1 cellular context compared by ENCODE assay signal in the genomic region with DNA sequence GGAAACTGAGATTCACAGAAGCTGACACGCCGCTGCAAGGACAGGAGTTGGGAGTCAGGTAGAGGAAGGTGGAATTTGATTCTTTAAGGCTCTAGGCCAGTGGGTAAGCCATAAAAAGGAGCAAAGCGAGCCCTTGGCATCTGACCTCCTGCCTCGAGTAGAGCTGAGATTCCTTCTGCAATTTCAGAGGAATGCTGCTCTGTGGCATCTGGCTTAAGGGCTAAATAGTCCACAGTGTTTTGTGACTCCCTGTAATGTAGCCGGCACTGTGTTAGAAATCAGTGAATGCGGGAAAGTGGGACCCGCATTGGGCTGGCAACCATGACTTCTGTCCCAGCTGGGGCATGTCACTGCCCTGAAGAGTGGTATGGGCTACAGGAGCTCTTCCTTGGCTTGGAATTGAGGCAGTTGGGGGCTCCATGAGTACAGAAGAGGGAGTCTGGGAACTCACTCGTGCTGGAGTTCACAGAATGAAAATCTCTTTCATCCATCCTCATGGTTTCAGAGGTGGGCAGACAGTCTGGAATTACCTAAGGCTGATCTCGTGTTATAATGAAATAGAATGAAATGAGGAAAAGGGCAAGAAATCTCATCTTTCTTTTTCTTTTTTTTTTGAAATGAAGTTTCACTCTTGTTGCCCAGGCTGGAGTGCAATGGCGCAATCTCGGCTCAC.
TF ChIP-seq lines count a peak whose summit lies in the region.

No MANE protein-coding gene starts in this region.

TF ChIP-seq in GM23338, 12 proteins besides CTCF, POLR2A, EP300 and RAD21:
- TF ChIP-seq, protein P1, sequence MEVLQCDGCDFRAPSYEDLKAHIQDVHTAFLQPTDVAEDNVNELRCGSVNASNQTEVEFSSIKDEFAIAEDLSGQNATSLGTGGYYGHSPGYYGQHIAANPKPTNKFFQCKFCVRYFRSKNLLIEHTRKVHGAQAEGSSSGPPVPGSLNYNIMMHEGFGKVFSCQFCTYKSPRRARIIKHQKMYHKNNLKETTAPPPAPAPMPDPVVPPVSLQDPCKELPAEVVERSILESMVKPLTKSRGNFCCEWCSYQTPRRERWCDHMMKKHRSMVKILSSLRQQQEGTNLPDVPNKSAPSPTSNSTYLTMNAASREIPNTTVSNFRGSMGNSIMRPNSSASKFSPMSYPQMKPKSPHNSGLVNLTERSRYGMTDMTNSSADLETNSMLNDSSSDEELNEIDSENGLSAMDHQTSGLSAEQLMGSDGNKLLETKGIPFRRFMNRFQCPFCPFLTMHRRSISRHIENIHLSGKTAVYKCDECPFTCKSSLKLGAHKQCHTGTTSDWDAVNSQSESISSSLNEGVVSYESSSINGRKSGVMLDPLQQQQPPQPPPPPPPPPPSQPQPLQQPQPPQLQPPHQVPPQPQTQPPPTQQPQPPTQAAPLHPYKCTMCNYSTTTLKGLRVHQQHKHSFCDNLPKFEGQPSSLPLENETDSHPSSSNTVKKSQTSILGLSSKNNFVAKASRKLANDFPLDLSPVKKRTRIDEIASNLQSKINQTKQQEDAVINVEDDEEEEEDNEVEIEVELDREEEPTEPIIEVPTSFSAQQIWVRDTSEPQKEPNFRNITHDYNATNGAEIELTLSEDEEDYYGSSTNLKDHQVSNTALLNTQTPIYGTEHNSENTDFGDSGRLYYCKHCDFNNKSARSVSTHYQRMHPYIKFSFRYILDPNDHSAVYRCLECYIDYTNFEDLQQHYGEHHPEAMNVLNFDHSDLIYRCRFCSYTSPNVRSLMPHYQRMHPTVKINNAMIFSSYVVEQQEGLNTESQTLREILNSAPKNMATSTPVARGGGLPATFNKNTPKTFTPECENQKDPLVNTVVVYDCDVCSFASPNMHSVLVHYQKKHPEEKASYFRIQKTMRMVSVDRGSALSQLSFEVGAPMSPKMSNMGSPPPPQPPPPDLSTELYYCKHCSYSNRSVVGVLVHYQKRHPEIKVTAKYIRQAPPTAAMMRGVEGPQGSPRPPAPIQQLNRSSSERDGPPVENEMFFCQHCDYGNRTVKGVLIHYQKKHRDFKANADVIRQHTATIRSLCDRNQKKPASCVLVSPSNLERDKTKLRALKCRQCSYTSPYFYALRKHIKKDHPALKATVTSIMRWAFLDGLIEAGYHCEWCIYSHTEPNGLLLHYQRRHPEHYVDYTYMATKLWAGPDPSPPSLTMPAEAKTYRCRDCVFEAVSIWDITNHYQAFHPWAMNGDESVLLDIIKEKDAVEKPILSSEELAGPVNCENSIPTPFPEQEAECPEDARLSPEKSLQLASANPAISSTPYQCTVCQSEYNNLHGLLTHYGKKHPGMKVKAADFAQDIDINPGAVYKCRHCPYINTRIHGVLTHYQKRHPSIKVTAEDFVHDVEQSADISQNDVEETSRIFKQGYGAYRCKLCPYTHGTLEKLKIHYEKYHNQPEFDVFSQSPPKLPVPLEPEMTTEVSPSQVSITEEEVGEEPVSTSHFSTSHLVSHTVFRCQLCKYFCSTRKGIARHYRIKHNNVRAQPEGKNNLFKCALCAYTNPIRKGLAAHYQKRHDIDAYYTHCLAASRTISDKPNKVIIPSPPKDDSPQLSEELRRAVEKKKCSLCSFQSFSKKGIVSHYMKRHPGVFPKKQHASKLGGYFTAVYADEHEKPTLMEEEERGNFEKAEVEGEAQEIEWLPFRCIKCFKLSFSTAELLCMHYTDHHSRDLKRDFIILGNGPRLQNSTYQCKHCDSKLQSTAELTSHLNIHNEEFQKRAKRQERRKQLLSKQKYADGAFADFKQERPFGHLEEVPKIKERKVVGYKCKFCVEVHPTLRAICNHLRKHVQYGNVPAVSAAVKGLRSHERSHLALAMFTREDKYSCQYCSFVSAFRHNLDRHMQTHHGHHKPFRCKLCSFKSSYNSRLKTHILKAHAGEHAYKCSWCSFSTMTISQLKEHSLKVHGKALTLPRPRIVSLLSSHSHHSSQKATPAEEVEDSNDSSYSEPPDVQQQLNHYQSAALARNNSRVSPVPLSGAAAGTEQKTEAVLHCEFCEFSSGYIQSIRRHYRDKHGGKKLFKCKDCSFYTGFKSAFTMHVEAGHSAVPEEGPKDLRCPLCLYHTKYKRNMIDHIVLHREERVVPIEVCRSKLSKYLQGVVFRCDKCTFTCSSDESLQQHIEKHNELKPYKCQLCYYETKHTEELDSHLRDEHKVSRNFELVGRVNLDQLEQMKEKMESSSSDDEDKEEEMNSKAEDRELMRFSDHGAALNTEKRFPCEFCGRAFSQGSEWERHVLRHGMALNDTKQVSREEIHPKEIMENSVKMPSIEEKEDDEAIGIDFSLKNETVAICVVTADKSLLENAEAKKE (CRISPR knock-in tag; IDR thresholded peaks at IDR 0.05): no peak
- TF ChIP-seq EZH2phosphoT487 (IDR thresholded peaks at IDR 0.05; ENCODE audit: unreplicated experiment): no peak
- TF ChIP-seq, protein P2, sequence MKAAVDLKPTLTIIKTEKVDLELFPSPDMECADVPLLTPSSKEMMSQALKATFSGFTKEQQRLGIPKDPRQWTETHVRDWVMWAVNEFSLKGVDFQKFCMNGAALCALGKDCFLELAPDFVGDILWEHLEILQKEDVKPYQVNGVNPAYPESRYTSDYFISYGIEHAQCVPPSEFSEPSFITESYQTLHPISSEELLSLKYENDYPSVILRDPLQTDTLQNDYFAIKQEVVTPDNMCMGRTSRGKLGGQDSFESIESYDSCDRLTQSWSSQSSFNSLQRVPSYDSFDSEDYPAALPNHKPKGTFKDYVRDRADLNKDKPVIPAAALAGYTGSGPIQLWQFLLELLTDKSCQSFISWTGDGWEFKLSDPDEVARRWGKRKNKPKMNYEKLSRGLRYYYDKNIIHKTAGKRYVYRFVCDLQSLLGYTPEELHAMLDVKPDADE (IDR thresholded peaks at IDR 0.05): no peak
- TF ChIP-seq EZH2 (IDR thresholded peaks at IDR 0.05; ENCODE audit: low read depth, unreplicated experiment): no peak
TF ChIP-seq in GM23338: peak in this region for 0.
